Comparison of ENCODE assay signal across 12 cellular contexts in the genomic region with DNA sequence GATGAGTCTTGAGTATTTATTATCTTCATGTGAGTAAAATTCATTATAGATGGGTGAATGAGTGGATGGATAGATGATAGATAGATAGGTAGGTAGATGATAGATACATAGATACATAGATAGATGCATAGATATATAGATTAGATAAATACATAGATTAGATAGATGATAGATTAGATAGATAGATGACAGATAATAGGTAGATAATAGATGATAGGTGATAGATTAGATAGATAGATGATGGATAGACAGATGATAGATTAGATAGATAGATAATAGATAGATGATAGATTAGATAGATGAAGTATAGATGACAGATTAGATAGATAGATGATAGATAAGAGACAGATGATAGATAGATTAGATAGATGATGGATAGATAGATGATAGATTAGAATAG. TPM values are rescaled to one million over a fixed set of nuclear protein-coding genes. Genes with fewer than 3 reads are reported as not detected.
"Had no signal": no experiment of that assay in that cellular context is flagged by ENCODE, and none has a peak within 500 bp of the region (broad histone marks: within the 10 kb centered on the region; RNA-seq: fewer than 3 reads in every experiment).

No MANE protein-coding gene starts in this region.

- H3K9me3 ChIP-seq: HAP-1 had no signal

- H2AFZ ChIP-seq: GM23248, GM23338 had no signal

- FAIRE-seq: H1, H54 had no signal

- H3K27ac ChIP-seq: GM23248 had no signal

- H3K27ac Mint-ChIP-seq: GM23338, H9, HFFc6 had no signal

- H3K4me3 ChIP-seq: GM23248, GM23338, HAP-1 had no signal

- H3K36me3 ChIP-seq: HAP-1 had no signal

- H3K4me1 ChIP-seq: HAP-1 had no signal

- H3K4me2 ChIP-seq: GM23338 had no signal

- ATAC-seq: GM23338, HCT116 had no signal

- H3K9me3 Mint-ChIP-seq: GM23338, H9, HFFc6 had no signal

- H3K9ac ChIP-seq: GM23248 had no signal

- DNase-seq: GM23248, GOT3, H7, H9, HCEC 1CT, HFFc6 had no signal

- H3K4me3 Mint-ChIP-seq: GM23338, H9, HFFc6 had no signal

RNA-seq across cellular contexts. Expression of gene WFIKKN2, which starts 21.8 kb away (rescaled TPM):
- total RNA-seq: GM23248, GM23338, H4, H7 had no signal
- polyA plus RNA-seq: GM23248, GM23338 had no signal

RNA-seq across cellular contexts. Expression of gene ANKRD40CL, which starts 46.3 kb away (rescaled TPM):
- total RNA-seq: GM23248, GM23338, H1, H4, H7, H9, HFFc6 had no signal
- polyA plus RNA-seq: GM23248, GM23338, H1 had no signal
